14 cellular contexts compared by ENCODE assay signal in the genomic region with DNA sequence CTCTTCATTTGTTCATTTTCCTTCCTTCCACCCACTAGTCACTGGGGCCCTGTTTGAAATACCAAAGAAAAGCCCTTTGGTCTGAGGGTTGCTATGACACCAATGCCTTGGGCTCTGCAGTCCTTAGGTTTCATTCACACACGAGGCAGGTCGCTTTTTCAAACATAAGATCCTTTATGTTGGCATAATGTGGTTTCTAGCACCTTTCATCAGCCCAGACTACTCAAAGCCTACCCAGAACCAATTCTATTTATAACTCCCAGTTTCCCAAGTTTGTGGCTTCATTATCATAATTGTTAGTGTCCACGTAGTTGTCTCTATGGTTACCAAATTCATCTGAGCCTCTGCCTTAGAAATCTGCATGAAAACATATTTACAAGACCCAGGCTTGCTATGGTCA. TPM values are rescaled to one million over a fixed set of nuclear protein-coding genes. Genes with fewer than 3 reads are reported as not detected.
A peak's percentile ranks its signal among the peaks of the same experiment; 100 is the strongest.
DNase-seq lines count a peak whose midpoint lies in the region; ATAC-seq, FAIRE-seq and TF ChIP-seq lines count a peak whose summit lies in the region.
"Had no signal": no experiment of that assay in that cellular context is flagged by ENCODE, and none has a peak within 500 bp of the region (broad histone marks: within the 10 kb centered on the region; RNA-seq: fewer than 3 reads in every experiment).

No MANE protein-coding gene starts in this region.

- no peak for TF ChIP-seq RAD21 in HepG2 (CRISPR knock-in tag; IDR thresholded peaks at IDR 0.05)

- TF ChIP-seq EP300 in HepG2 (IDR thresholded peaks at IDR 0.05; ENCODE audit: low read depth in 2 of 2, low read length in 2 of 2) = no peak
- no peak for TF ChIP-seq EP300 in HepG2 (CRISPR knock-in tag; IDR thresholded peaks at IDR 0.05; ENCODE audit: borderline replicate concordance)

- CTCF ChIA-PET in HepG2 (lab: Yijun Ruan, JAX; ENCODE audit: low intra/inter-chr PET ratio, low total read pairs) = no interaction called here

- H3K4me1 ChIP-seq in HepG2 (ENCODE audit: insufficient read depth, low read length) (peaks cover 53% of the 10 kb centered on the region), right lobe of liver (no peaks in the 10 kb centered on the region)

- no peak for DNase-seq in HepG2 (ENCODE audit: low spot score)
- no peak for DNase-seq in right lobe of liver
- DNase-seq in NOMO-1 (lab: John Stamatoyannopoulos, UW; ENCODE audit: unreplicated experiment in 2 of 2) = peak; percentile 66 to 75
- peak; percentile 94 for DNase-seq in fibroblast of gingiva (ENCODE audit: low read depth)
- DNase-seq in NCI-H446 treated with DMSO at 0.1 percent for 48 hours (lab: John Stamatoyannopoulos, UW) = no peak
- no peak for DNase-seq in SIG-M5 (lab: John Stamatoyannopoulos, UW)
- no peak for DNase-seq in SIG-M5 treated with dmso at 0.1 percent for 504 hours (lab: John Stamatoyannopoulos, UW; ENCODE audit: unreplicated experiment)
- no peak for DNase-seq in activated T-cell treated with anti-CD3 and anti-CD28 coated beads, Interleukin-2, amount 50 U/mL, for 1 hour
- DNase-seq: activated T-cell treated with anti-CD3 and anti-CD28 coated beads, Interleukin-2, amount 50 U/mL, for 24 hours; hippocampal formation; NCI-H82 had no signal

- no peak for TF ChIP-seq POLR2A in HepG2 (IDR thresholded peaks at IDR 0.05; ENCODE audit: insufficient read depth in 1 of 2, low read depth in 2 of 2, low read length in 2 of 2)
- TF ChIP-seq POLR2A in right lobe of liver (IDR thresholded peaks at IDR 0.05) = no peak

- H3K9me3 ChIP-seq in HepG2 (ENCODE audit: low read length) (no peaks in the 10 kb centered on the region), right lobe of liver (no peaks in the 10 kb centered on the region)

- H3K79me2 ChIP-seq in HepG2 (ENCODE audit: insufficient read depth, low read length) = no peaks in the 10 kb centered on the region

- POLR2A ChIA-PET in HepG2 (lab: Yijun Ruan, JAX) = no interaction called here

- in situ Hi-C loops in HepG2 (cut with HindIII; ENCODE audit: extremely low pct_ligation_motif_present, low pct_unique_long_range_greater_than_20kb) = no loop called here

- H3K27me3 ChIP-seq in HepG2 (ENCODE audit: control insufficient read depth in 1 of 2, insufficient read depth in 2 of 2, low read length in 2 of 2) = no peaks in the 10 kb centered on the region
- no peaks in the 10 kb centered on the region for H3K27me3 ChIP-seq in right lobe of liver

- H3K4me3 ChIP-seq in HepG2 (replicated peaks in 1 of 3; ENCODE audit: insufficient read depth in 1 of 3, low read depth in 2 of 3, low read length in 3 of 3) = no peak overlapping the region
- no peak overlapping the region for H3K4me3 ChIP-seq in right lobe of liver
- H3K4me3 ChIP-seq: GM12878 had no signal

- no TSS peak for BruUV-seq in HepG2 (replicated peaks; lab: Mats Ljungman, UMichigan)

- 4% methylated on average over 3 of the region's 3 CpGs for WGBS in HepG2 (ENCODE audit: low lambda C conversion rate)
- WGBS in right lobe of liver (ENCODE audit: insufficient coverage, low coverage, low lambda C conversion rate, missing lambda C conversion rate) = 63% methylated on average over 3 of the region's 3 CpGs

- peak overlapping the region; percentile 3 for H2AFZ ChIP-seq in HepG2 (ENCODE audit: low read length)

- no peak for TF ChIP-seq CTCF in HepG2 (CRISPR knock-in tag; IDR thresholded peaks at IDR 0.05)
- TF ChIP-seq CTCF in right lobe of liver (IDR thresholded peaks at IDR 0.05) = no peak

- FAIRE-seq in HepG2 (lab: Jason Lieb, UNC) = no peak
- FAIRE-seq: GM12878 had no signal

- peak overlapping the region; percentile 17 for H3K4me2 ChIP-seq in HepG2 (ENCODE audit: low read depth, low read length)

- 0 out of 2 replicates have a peak overlapping the region, but pooled peaks have one; percentile 16 for H3K9ac ChIP-seq in HepG2 (ENCODE audit: insufficient read depth, low read depth, low read length)

- H3K36me3 ChIP-seq in HepG2 (replicated peaks in 1 of 2; ENCODE audit: control insufficient read depth in 1 of 2, insufficient read depth in 2 of 2, low read length in 2 of 2) (no peaks in the 10 kb centered on the region), right lobe of liver (no peaks in the 10 kb centered on the region)

- intact Hi-C loops in HepG2 (cut with micrococcal nuclease; ENCODE audit: unreplicated experiment) = no loop called here
- intact Hi-C loops in right lobe of liver (cut with DNase I) = no loop called here

- ATAC-seq in HepG2 (peak; percentile 23; the same call in 2 of the 3 replicates), right lobe of liver (no peak)

- H3K27ac ChIP-seq in HepG2 (ENCODE audit: extremely low read length, insufficient read depth, low read length) (no peak overlapping the region), right lobe of liver (no peak overlapping the region)

- no peaks in the 10 kb centered on the region for H4K20me1 ChIP-seq in HepG2 (ENCODE audit: insufficient read depth, low read length)

RNA-seq across cellular contexts. Expression of a gene that starts 6.6 kb away (rescaled TPM):
- total RNA-seq in HepG2 (2016; rRNA removed; fragmentation: Illumina TruSeq; extraction: Trizol) = 25.5 and 31.0 TPM in 2 replicates
- total RNA-seq in HepG2 (2016; cell fraction: cytosol; rRNA removed; fragmentation: Illumina TruSeq; extraction: Trizol; ENCODE audit: low read depth) = 5.6 and 7.0 TPM in 2 replicates
- total RNA-seq in HepG2 (2016; cell fraction: insoluble cytoplasmic fraction; rRNA removed; fragmentation: Illumina TruSeq; extraction: Trizol) = 26.0 and 33.1 TPM in 2 replicates
- total RNA-seq in HepG2 (2016; cell fraction: membrane; rRNA removed; fragmentation: Illumina TruSeq; extraction: Trizol) = 12.6 and 14.4 TPM in 2 replicates
- 15.4 and 17.9 TPM in 2 replicates for total RNA-seq in HepG2 (2016; cell fraction: nucleus; rRNA removed; fragmentation: Illumina TruSeq; extraction: Trizol)
- 11.3 and 12.9 TPM in 2 replicates for polyA plus RNA-seq in HepG2 (2011; rRNA removed)
- polyA plus RNA-seq in HepG2 (2011; cell fraction: cytosol; rRNA removed) = 9.0 and 10.2 TPM in 2 replicates
- 4.4 and 5.3 TPM in 2 replicates for polyA plus RNA-seq in HepG2 (2011; cell fraction: nucleus; rRNA removed)
- 10.7 and 12.3 TPM in 2 replicates for polyA plus RNA-seq in HepG2 (2012)
- 3.9 and 4.7 TPM in 2 replicates for polyA plus RNA-seq in HepG2 (2016; cell fraction: cytosol; fragmentation: Illumina TruSeq; extraction: Trizol; ENCODE audit: low read depth)
- polyA plus RNA-seq in HepG2 (2016; cell fraction: insoluble cytoplasmic fraction; fragmentation: Illumina TruSeq; extraction: Trizol; ENCODE audit: low read depth) = 28.1 and 30.7 TPM in 2 replicates
- 7.3 and 9.0 TPM in 2 replicates for polyA plus RNA-seq in HepG2 (2016; cell fraction: membrane; fragmentation: Illumina TruSeq; extraction: Trizol; ENCODE audit: low read depth)
- 18.2 and 18.6 TPM in 2 replicates for polyA plus RNA-seq in HepG2 (2016; cell fraction: nucleus; fragmentation: Illumina TruSeq; extraction: Trizol; ENCODE audit: insufficient read depth, low read depth)
- polyA minus RNA-seq in HepG2 (2011; rRNA and poly(A)+ RNA removed; ENCODE audit: low replicate concordance) = 9.2 and 11.2 TPM in 2 replicates
- 10.6 and 11.6 TPM in 2 replicates for polyA minus RNA-seq in HepG2 (2011; cell fraction: cytosol; rRNA and poly(A)+ RNA removed)
- polyA minus RNA-seq in HepG2 (2011; cell fraction: nucleus; rRNA and poly(A)+ RNA removed) = 12.6 and 13.1 TPM in 2 replicates
- 1 to 10 TPM; 3.1 to 10.0 (median 5.2) TPM for total RNA-seq in right lobe of liver

RNA-seq across cellular contexts. Expression of a gene that starts 13.6 kb away (rescaled TPM):
- total RNA-seq in HepG2 (2016; rRNA removed; fragmentation: Illumina TruSeq; extraction: Trizol) = 9.6 and 16.0 TPM in 2 replicates
- 12.4 and 15.5 TPM in 2 replicates for total RNA-seq in HepG2 (2016; cell fraction: cytosol; rRNA removed; fragmentation: Illumina TruSeq; extraction: Trizol; ENCODE audit: low read depth)
- 7.8 and 15.9 TPM in 2 replicates for total RNA-seq in HepG2 (2016; cell fraction: insoluble cytoplasmic fraction; rRNA removed; fragmentation: Illumina TruSeq; extraction: Trizol)
- total RNA-seq in HepG2 (2016; cell fraction: membrane; rRNA removed; fragmentation: Illumina TruSeq; extraction: Trizol) = 13.5 and 14.9 TPM in 2 replicates
- 16.7 and 19.1 TPM in 2 replicates for total RNA-seq in HepG2 (2016; cell fraction: nucleus; rRNA removed; fragmentation: Illumina TruSeq; extraction: Trizol)
- polyA plus RNA-seq in HepG2 (2011; rRNA removed) = 16.7 and 18.4 TPM in 2 replicates
- polyA plus RNA-seq in HepG2 (2011; cell fraction: cytosol; rRNA removed) = 13.3 and 15.0 TPM in 2 replicates
- 17.7 and 19.3 TPM in 2 replicates for polyA plus RNA-seq in HepG2 (2011; cell fraction: nucleus; rRNA removed)
- 9.6 and 17.7 TPM in 2 replicates for polyA plus RNA-seq in HepG2 (2012)
- 13.4 and 16.9 TPM in 2 replicates for polyA plus RNA-seq in HepG2 (2016; cell fraction: cytosol; fragmentation: Illumina TruSeq; extraction: Trizol; ENCODE audit: low read depth)
- polyA plus RNA-seq in HepG2 (2016; cell fraction: insoluble cytoplasmic fraction; fragmentation: Illumina TruSeq; extraction: Trizol; ENCODE audit: low read depth) = 8.0 and 9.1 TPM in 2 replicates
- 10.5 and 11.4 TPM in 2 replicates for polyA plus RNA-seq in HepG2 (2016; cell fraction: membrane; fragmentation: Illumina TruSeq; extraction: Trizol; ENCODE audit: low read depth)
- 19.6 and 21.1 TPM in 2 replicates for polyA plus RNA-seq in HepG2 (2016; cell fraction: nucleus; fragmentation: Illumina TruSeq; extraction: Trizol; ENCODE audit: insufficient read depth, low read depth)
- 56.1 TPM in 1 of 2 replicates, not detected in the other for polyA minus RNA-seq in HepG2 (2011; rRNA and poly(A)+ RNA removed; ENCODE audit: low replicate concordance)
- polyA minus RNA-seq in HepG2 (2011; cell fraction: cytosol; rRNA and poly(A)+ RNA removed) = 17.8 and 20.0 TPM in 2 replicates
- polyA minus RNA-seq in HepG2 (2011; cell fraction: nucleus; rRNA and poly(A)+ RNA removed) = 22.7 and 27.8 TPM in 2 replicates
- 10 to 100 TPM; 35.4 to 47.3 (median 42.7) TPM for total RNA-seq in right lobe of liver
- total RNA-seq: GM12878 had no signal
- polyA plus RNA-seq: CD14-positive monocyte, GM12878 had no signal

RNA-seq across cellular contexts. Expression of a gene that starts 44.6 kb away (rescaled TPM):
- 27.9 and 66.5 TPM in 2 replicates for total RNA-seq in HepG2 (2016; rRNA removed; fragmentation: Illumina TruSeq; extraction: Trizol)
- total RNA-seq in HepG2 (2016; cell fraction: cytosol; rRNA removed; fragmentation: Illumina TruSeq; extraction: Trizol; ENCODE audit: low read depth) = 23.8 and 30.4 TPM in 2 replicates
- total RNA-seq in HepG2 (2016; cell fraction: insoluble cytoplasmic fraction; rRNA removed; fragmentation: Illumina TruSeq; extraction: Trizol) = 29.2 and 65.4 TPM in 2 replicates
- total RNA-seq in HepG2 (2016; cell fraction: membrane; rRNA removed; fragmentation: Illumina TruSeq; extraction: Trizol) = 25.6 and 35.7 TPM in 2 replicates
- total RNA-seq in HepG2 (2016; cell fraction: nucleus; rRNA removed; fragmentation: Illumina TruSeq; extraction: Trizol) = 59.9 and 65.1 TPM in 2 replicates
- 63.3 and 76.0 TPM in 2 replicates for polyA plus RNA-seq in HepG2 (2011; rRNA removed)
- polyA plus RNA-seq in HepG2 (2011; cell fraction: cytosol; rRNA removed) = 40.8 and 74.9 TPM in 2 replicates
- polyA plus RNA-seq in HepG2 (2011; cell fraction: nucleus; rRNA removed) = 88.1 and 138 TPM in 2 replicates
- polyA plus RNA-seq in HepG2 (2012) = 42.2 and 59.1 TPM in 2 replicates
- polyA plus RNA-seq in HepG2 (2016; cell fraction: cytosol; fragmentation: Illumina TruSeq; extraction: Trizol; ENCODE audit: low read depth) = 25.1 and 35.1 TPM in 2 replicates
- polyA plus RNA-seq in HepG2 (2016; cell fraction: insoluble cytoplasmic fraction; fragmentation: Illumina TruSeq; extraction: Trizol; ENCODE audit: low read depth) = 30.5 and 31.8 TPM in 2 replicates
- polyA plus RNA-seq in HepG2 (2016; cell fraction: membrane; fragmentation: Illumina TruSeq; extraction: Trizol; ENCODE audit: low read depth) = 24.6 and 30.2 TPM in 2 replicates
- 99.0 and 99.2 TPM in 2 replicates for polyA plus RNA-seq in HepG2 (2016; cell fraction: nucleus; fragmentation: Illumina TruSeq; extraction: Trizol; ENCODE audit: insufficient read depth, low read depth)
- polyA minus RNA-seq in HepG2 (2011; rRNA and poly(A)+ RNA removed; ENCODE audit: low replicate concordance) = 0.42 and 193 TPM in 2 replicates
- polyA minus RNA-seq in HepG2 (2011; cell fraction: cytosol; rRNA and poly(A)+ RNA removed) = 32.3 and 43.5 TPM in 2 replicates
- polyA minus RNA-seq in HepG2 (2011; cell fraction: nucleus; rRNA and poly(A)+ RNA removed) = 50.4 and 63.9 TPM in 2 replicates
- 10 to 100 TPM in 3 of 6 experiments, 1 to 10 TPM in 3; 3.7 to 14.6 (median 9.3) TPM for total RNA-seq in right lobe of liver
- total RNA-seq: HT1080 had no signal
- polyA plus RNA-seq: CD14-positive monocyte had no signal

Comparison
In these comparisons a context has a peak if more than half of its experiments do, and no peak if none do; other contexts are left out.
1. DNase-seq: peak in NOMO-1 (2 of 2) and fibroblast of gingiva (single experiment); none in HepG2 (single experiment), right lobe of liver (0 of 3), NCI-H446 treated with DMSO at 0.1 percent for 48 hours (single experiment), SIG-M5 (single experiment), SIG-M5 treated with dmso at 0.1 percent for 504 hours (single experiment) and activated T-cell treated with anti-CD3 and anti-CD28 coated beads, Interleukin-2, amount 50 U/mL, for 1 hour (single experiment).